11 cellular contexts compared by ENCODE assay signal in genomic region chr20:17992847-17993508, GRCh38. TPM values are rescaled to one million over a fixed set of nuclear protein-coding genes. Genes with fewer than 3 reads are reported as not detected.
DNase-seq lines count a peak whose midpoint lies in the region; ATAC-seq and TF ChIP-seq lines count a peak whose summit lies in the region.
"Had no signal": no experiment of that assay in that cellular context is flagged by ENCODE, and none has a peak within 500 bp of the region (broad histone marks: within the 10 kb centered on the region; RNA-seq: fewer than 3 reads in every experiment).

No MANE protein-coding gene starts in this region.

- H3K4me1 Mint-ChIP-seq in T-helper 2 cell treated with Interferon-gamma antibody and Interleukin-4, amounts not matched to agents 5 μg/mL and 100 μg/mL, for 36 hours (ENCODE audit: low read depth), result peaks cover 36% of the 10 kb centered on the region

- WGBS in transverse colon (ENCODE audit: low coverage in 1 of 2), 2 donors, result 50 to 58% methylated on average over 4 to 5 of the region's 5 CpGs

- intact Hi-C loops in left lung (cut with DNase I) (no loop called here), transverse colon (cut with DNase I; ENCODE audit: low total_unique reads) (no loop called here)

- no peaks in the 10 kb centered on the region for H3K9me3 Mint-ChIP-seq in T-helper 2 cell treated with Interferon-gamma antibody and Interleukin-4, amounts not matched to agents 5 μg/mL and 100 μg/mL, for 36 hours
- H3K9me3 Mint-ChIP-seq: CD8-positive, alpha-beta memory T cell had no signal

- H3K4me3 ChIP-seq in left lung (no peak overlapping the region), transverse colon (no peak overlapping the region)
- H3K4me3 ChIP-seq: breast epithelium had no signal

- H3K9me3 ChIP-seq in left lung (no peaks in the 10 kb centered on the region), transverse colon (no peaks in the 10 kb centered on the region)
- H3K9me3 ChIP-seq: breast epithelium had no signal

- no peak for TF ChIP-seq POLR2A in transverse colon (IDR thresholded peaks at IDR 0.05)

- peak overlapping the region; percentile 86 for H3K27ac Mint-ChIP-seq in T-helper 2 cell treated with Interferon-gamma antibody and Interleukin-4, amounts not matched to agents 5 μg/mL and 100 μg/mL, for 36 hours

- in situ Hi-C loops in transverse colon (cut with MboI; ENCODE audit: low pct_ligation_motif_present in 1 of 4, low pct_unique_long_range_greater_than_20kb in 1 of 4, low sequenced_read_pairs in 3 of 4), result loop anchor here in 2 of 4 donors (10.0 to 25.0 kb wide), 2 partner anchors 478 to 481 kb away; no protein-coding TSS in a partner anchor

- no peak for TF ChIP-seq EP300 in transverse colon (IDR thresholded peaks at IDR 0.05; ENCODE audit: low read depth)

- H3K27ac ChIP-seq in left lung (no peak overlapping the region), transverse colon (no peak overlapping the region)

- ATAC-seq in GM19351 (IDR thresholded peaks at IDR 0.05; ENCODE audit: unreplicated experiment) (peak; percentile 4), left lung (peak; percentile 48), GM19035 (IDR thresholded peaks at IDR 0.05; ENCODE audit: unreplicated experiment) (no peak), HG03460 (IDR thresholded peaks at IDR 0.05; ENCODE audit: unreplicated experiment) (no peak)

- peaks cover 22% of the 10 kb centered on the region for H3K36me3 Mint-ChIP-seq in T-helper 2 cell treated with Interferon-gamma antibody and Interleukin-4, amounts not matched to agents 5 μg/mL and 100 μg/mL, for 36 hours (ENCODE audit: low read depth)

- DNase-seq in NCI-H1417 treated with DMSO at 0.1 percent for 48 hours (lab: John Stamatoyannopoulos, UW) (peak; percentile 49), left lung (no peak), transverse colon (no peak), ecto neural progenitor cell (ENCODE audit: low spot score) (no peak)
- no peak for DNase-seq in T-helper 2 cell treated with Interferon-gamma antibody and Interleukin-4, amounts not matched to agents 5 μg/mL and 100 μg/mL, for 36 hours (ENCODE audit: low spot score)
- DNase-seq: activated CD8-positive, alpha-beta memory T cell treated with anti-CD3 and anti-CD28 coated beads, Interleukin-2, amount 50 U/mL, for 4 hours; CD8-positive, alpha-beta memory T cell had no signal

- H3K36me3 ChIP-seq in left lung, result peaks cover 0 to 35% of the 10 kb centered on the region in 2 donors
- H3K36me3 ChIP-seq in transverse colon, result no peaks in the 10 kb centered on the region
- H3K36me3 ChIP-seq: breast epithelium had no signal

- H3K27me3 ChIP-seq in left lung (no peaks in the 10 kb centered on the region), transverse colon (no peaks in the 10 kb centered on the region)
- H3K27me3 ChIP-seq: breast epithelium had no signal

- no peak for TF ChIP-seq CTCF in left lung (IDR thresholded peaks at IDR 0.05)
- no peak for TF ChIP-seq CTCF in transverse colon (IDR thresholded peaks at IDR 0.05)

- H3K27me3 Mint-ChIP-seq in T-helper 2 cell treated with Interferon-gamma antibody and Interleukin-4, amounts not matched to agents 5 μg/mL and 100 μg/mL, for 36 hours (ENCODE audit: low read depth), result no peaks in the 10 kb centered on the region
- H3K27me3 Mint-ChIP-seq: CD8-positive, alpha-beta memory T cell had no signal

- H3K4me3 Mint-ChIP-seq in T-helper 2 cell treated with Interferon-gamma antibody and Interleukin-4, amounts not matched to agents 5 μg/mL and 100 μg/mL, for 36 hours, result peak overlapping the region; percentile 71

- H3K4me1 ChIP-seq in left lung (peaks cover 0 to 9% of the 10 kb centered on the region in 2 donors), transverse colon (peaks cover 0 to 20% (median 3%) of the 10 kb centered on the region in 4 donors)
- H3K4me1 ChIP-seq: breast epithelium had no signal

RNA-seq across cellular contexts. Expression of gene MGME1, which starts 24.2 kb away (rescaled TPM):
- 10 to 100 TPM; 13.3 to 13.4 TPM for total RNA-seq in left lung
- total RNA-seq in transverse colon, result 10 to 100 TPM in 3 of 4 donors, 1 to 10 TPM in 1; 4.1 to 18.8 (median 14.3) TPM

RNA-seq across cellular contexts. Expression of gene SNX5, which starts 24.4 kb away (rescaled TPM):
- total RNA-seq in left lung (10 to 100 TPM; 82.0 to 87.0 TPM), transverse colon (100 to 1,000 TPM in 2 of 4 donors, 10 to 100 TPM in 2; 91.9 to 160 (median 122) TPM)

Comparison
In these comparisons a context has a peak if more than half of its experiments do, and no peak if none do; other contexts are left out.
1. ATAC-seq: peak in GM19351 (single experiment) and left lung (single experiment); none in GM19035 (single experiment) and HG03460 (single experiment).